In the genomic region with DNA sequence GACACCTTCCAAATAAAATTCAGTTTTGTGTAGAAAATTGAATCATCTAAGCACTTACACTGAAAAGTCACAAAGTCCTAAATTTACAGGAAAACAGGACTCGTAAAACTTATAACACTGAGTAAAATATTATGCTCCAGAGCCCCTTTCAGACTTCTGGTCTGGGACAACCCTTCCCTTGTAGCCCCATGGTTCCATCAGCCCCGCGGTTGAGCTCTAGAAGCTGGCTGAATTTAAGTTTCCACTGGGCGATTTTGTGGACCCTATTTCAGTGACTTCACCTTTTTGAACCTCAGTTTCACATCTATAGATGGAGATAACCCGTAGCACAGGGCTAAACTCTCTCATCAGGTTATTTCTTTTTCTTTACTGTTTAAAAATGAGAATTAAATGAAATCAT, we compare ENCODE assay signal across 11 cellular contexts.
DNase-seq lines count a peak whose midpoint lies in the region; ATAC-seq and TF ChIP-seq lines count a peak whose summit lies in the region.
"Had no signal": no experiment of that assay in that cellular context is flagged by ENCODE, and none has a peak within 500 bp of the region (broad histone marks: within the 10 kb centered on the region; RNA-seq: fewer than 3 reads in every experiment).

No MANE protein-coding gene starts in this region.

- H3K9me3 Mint-ChIP-seq in CD4-positive, CD25-positive, alpha-beta regulatory T cell, result peaks cover 0 to 3% (median 0%) of the 10 kb centered on the region in 7 donors
- no peaks in the 10 kb centered on the region for H3K9me3 Mint-ChIP-seq in activated T-helper 1 cell treated with anti-CD3 and anti-CD28 coated beads, Interleukin-12 subunit alpha, Interleukin-12 subunit beta, Interleukin-2, Interleukin-4 antibody, amounts not matched to agents 30 ng/mL and 10 ng/mL and 1 ng/mL, durations not matched to agents 14 hours and 24 hours and 36 hours
- H3K9me3 Mint-ChIP-seq in naive B cell, result no peaks in the 10 kb centered on the region
- H3K9me3 Mint-ChIP-seq: activated B cell treated with CpG ODN at 0.5 μM for 24 hours had no signal

- H3K79me2 ChIP-seq in DND-41 (ENCODE audit: insufficient read depth, low read length), result no peaks in the 10 kb centered on the region

- H3K9me3 ChIP-seq in CD4-positive, CD25-positive, alpha-beta regulatory T cell (ENCODE audit: control insufficient read depth in 2 of 2, low read length in 2 of 2), result no peaks in the 10 kb centered on the region
- H3K9me3 ChIP-seq in DND-41 (ENCODE audit: insufficient read depth, low read length, severe bottlenecking), result no peaks in the 10 kb centered on the region
- no peaks in the 10 kb centered on the region for H3K9me3 ChIP-seq in testis
- H3K9me3 ChIP-seq: pancreas, uterus had no signal

- peak overlapping the region; percentile 26 for H3K9ac ChIP-seq in DND-41 (ENCODE audit: low read depth, low read length)

- H3K4me1 ChIP-seq in CD4-positive, CD25-positive, alpha-beta regulatory T cell (ENCODE audit: control insufficient read depth, insufficient read depth, low read length, poor library complexity, severe bottlenecking), result peaks cover 39% of the 10 kb centered on the region
- H3K4me1 ChIP-seq in DND-41 (ENCODE audit: insufficient read depth, low read length) (peaks cover 35% of the 10 kb centered on the region), testis (no peaks in the 10 kb centered on the region)
- H3K4me1 ChIP-seq: pancreas, uterus had no signal

- peak overlapping the region; percentile 58 for H3K4me2 ChIP-seq in DND-41 (ENCODE audit: insufficient read depth, low read length)

- ATAC-seq in CD4-positive, CD25-positive, alpha-beta regulatory T cell (ENCODE audit: low read depth in 2 of 2), result no peak
- no peak for ATAC-seq in DND-41 (ENCODE audit: insufficient read depth, low read depth)
- no peak for ATAC-seq in naive B cell (ENCODE audit: low read depth in 2 of 2)
- ATAC-seq in GM18873 (IDR thresholded peaks at IDR 0.05; ENCODE audit: low FRiP score, unreplicated experiment), result no peak

- H3K27ac Mint-ChIP-seq in CD4-positive, CD25-positive, alpha-beta regulatory T cell, result peak overlapping the region; percentile 90 to 100 (median 92)
- H3K27ac Mint-ChIP-seq in activated T-helper 1 cell treated with anti-CD3 and anti-CD28 coated beads, Interleukin-12 subunit alpha, Interleukin-12 subunit beta, Interleukin-2, Interleukin-4 antibody, amounts not matched to agents 30 ng/mL and 10 ng/mL and 1 ng/mL, durations not matched to agents 14 hours and 24 hours and 36 hours, result peak overlapping the region; percentile 95
- H3K27ac Mint-ChIP-seq in naive B cell, result peak overlapping the region in 5 of 6 donors; percentile 11 to 98 (median 96)

- no peak for TF ChIP-seq POLR2A in testis (IDR thresholded peaks at IDR 0.05)

- peaks cover 11 to 47% (median 38%) of the 10 kb centered on the region in 4 donors for H3K4me1 Mint-ChIP-seq in CD4-positive, CD25-positive, alpha-beta regulatory T cell
- peaks cover 76% of the 10 kb centered on the region for H3K4me1 Mint-ChIP-seq in activated T-helper 1 cell treated with anti-CD3 and anti-CD28 coated beads, Interleukin-12 subunit alpha, Interleukin-12 subunit beta, Interleukin-2, Interleukin-4 antibody, amounts not matched to agents 30 ng/mL and 10 ng/mL and 1 ng/mL, durations not matched to agents 14 hours and 24 hours and 36 hours (ENCODE audit: low read depth)
- H3K4me1 Mint-ChIP-seq in naive B cell, result peaks cover 18 to 29% (median 29%) of the 10 kb centered on the region in 3 donors

- H3K36me3 ChIP-seq in CD4-positive, CD25-positive, alpha-beta regulatory T cell (ENCODE audit: control insufficient read depth, insufficient read depth, low read length), result no peaks in the 10 kb centered on the region
- H3K36me3 ChIP-seq in DND-41 (ENCODE audit: insufficient read depth, low read length) (no peaks in the 10 kb centered on the region), testis (ENCODE audit: low read depth, missing control alignments) (no peaks in the 10 kb centered on the region)
- H3K36me3 ChIP-seq: pancreas, uterus had no signal

- H3K27ac ChIP-seq in CD4-positive, CD25-positive, alpha-beta regulatory T cell (ENCODE audit: insufficient read depth, low read length, poor library complexity, severe bottlenecking), result peak overlapping the region; percentile 38
- H3K27ac ChIP-seq in DND-41 (ENCODE audit: low read length) (peak overlapping the region; percentile 65), testis (no peak overlapping the region)
- H3K27ac ChIP-seq: C4-2B, pancreas, uterus had no signal

- H4K20me1 ChIP-seq in DND-41 (ENCODE audit: insufficient read depth, low read length), result no peaks in the 10 kb centered on the region

- no peaks in the 10 kb centered on the region for H3K27me3 ChIP-seq in CD4-positive, CD25-positive, alpha-beta regulatory T cell (ENCODE audit: control insufficient read depth, insufficient read depth, low read length)
- no peaks in the 10 kb centered on the region for H3K27me3 ChIP-seq in DND-41 (ENCODE audit: insufficient read depth, low read length, poor library complexity)
- H3K27me3 ChIP-seq in testis, result no peaks in the 10 kb centered on the region
- H3K27me3 ChIP-seq: pancreas, uterus had no signal

- H3K4me3 ChIP-seq in CD4-positive, CD25-positive, alpha-beta regulatory T cell (ENCODE audit: low read depth, low read length), result peak overlapping the region; percentile 69
- H3K4me3 ChIP-seq in DND-41 (ENCODE audit: low read depth in 1 of 2, low read length in 2 of 2) (no peak overlapping the region), testis (no peak overlapping the region)
- H3K4me3 ChIP-seq: pancreas had no signal

- no peak for TF ChIP-seq CTCF in DND-41 (IDR thresholded peaks at IDR 0.05; ENCODE audit: borderline replicate concordance, extremely low read depth, low read length, poor library complexity, severe bottlenecking)
- no peak for TF ChIP-seq CTCF in testis (IDR thresholded peaks at IDR 0.05)

- intact Hi-C loops in activated T-helper 1 cell treated with anti-CD3 and anti-CD28 coated beads, Interleukin-12 subunit alpha, Interleukin-12 subunit beta, Interleukin-2, Interleukin-4 antibody, amounts not matched to agents 30 ng/mL and 10 ng/mL and 1 ng/mL, durations not matched to agents 14 hours and 24 hours and 36 hours (cut with micrococcal nuclease), result no loop called here
- intact Hi-C loops in testis (cut with DNase I; ENCODE audit: low total_unique reads), result no loop called here

- peaks cover 7% of the 10 kb centered on the region for H3K36me3 Mint-ChIP-seq in CD4-positive, CD25-positive, alpha-beta regulatory T cell
- peaks cover 4% of the 10 kb centered on the region for H3K36me3 Mint-ChIP-seq in activated T-helper 1 cell treated with anti-CD3 and anti-CD28 coated beads, Interleukin-12 subunit alpha, Interleukin-12 subunit beta, Interleukin-2, Interleukin-4 antibody, amounts not matched to agents 30 ng/mL and 10 ng/mL and 1 ng/mL, durations not matched to agents 14 hours and 24 hours and 36 hours (ENCODE audit: low read depth)
- peaks cover 0 to 7% of the 10 kb centered on the region in 2 donors for H3K36me3 Mint-ChIP-seq in naive B cell

- 60 to 75% methylated on average over 5 of the region's 5 CpGs for WGBS in testis, 2 donors

- 0 out of 2 replicates have a peak overlapping the region, but pooled peaks have one; percentile 48 for H2AFZ ChIP-seq in DND-41 (ENCODE audit: low read depth, low read length)

- peak overlapping the region in 3 of 4 donors; percentile 86 to 88 (median 86) for H3K4me3 Mint-ChIP-seq in CD4-positive, CD25-positive, alpha-beta regulatory T cell
- H3K4me3 Mint-ChIP-seq in activated T-helper 1 cell treated with anti-CD3 and anti-CD28 coated beads, Interleukin-12 subunit alpha, Interleukin-12 subunit beta, Interleukin-2, Interleukin-4 antibody, amounts not matched to agents 30 ng/mL and 10 ng/mL and 1 ng/mL, durations not matched to agents 14 hours and 24 hours and 36 hours, result no peak overlapping the region
- H3K4me3 Mint-ChIP-seq in naive B cell, result peak overlapping the region in 4 of 8 donors; percentile 60 to 85 (median 80)

- H3K27me3 Mint-ChIP-seq in CD4-positive, CD25-positive, alpha-beta regulatory T cell, result peaks cover 15% of the 10 kb centered on the region
- H3K27me3 Mint-ChIP-seq in activated T-helper 1 cell treated with anti-CD3 and anti-CD28 coated beads, Interleukin-12 subunit alpha, Interleukin-12 subunit beta, Interleukin-2, Interleukin-4 antibody, amounts not matched to agents 30 ng/mL and 10 ng/mL and 1 ng/mL, durations not matched to agents 14 hours and 24 hours and 36 hours (ENCODE audit: insufficient read depth), result no peaks in the 10 kb centered on the region
- H3K27me3 Mint-ChIP-seq in naive B cell, result peaks cover 0 to 5% (median 0%) of the 10 kb centered on the region in 3 donors
- H3K27me3 Mint-ChIP-seq: activated B cell treated with CpG ODN at 0.5 μM for 24 hours had no signal

- no peak for DNase-seq in CD4-positive, CD25-positive, alpha-beta regulatory T cell
- no peak for DNase-seq in DND-41
- no peak for DNase-seq in activated T-helper 1 cell treated with anti-CD3 and anti-CD28 coated beads, Interleukin-12 subunit alpha, Interleukin-12 subunit beta, Interleukin-2, Interleukin-4 antibody, amounts not matched to agents 30 ng/mL and 10 ng/mL and 1 ng/mL, durations not matched to agents 14 hours and 24 hours and 36 hours (ENCODE audit: low spot score)
- no peak for DNase-seq in naive B cell
- no peak for DNase-seq in NCI-H2171 (lab: John Stamatoyannopoulos, UW)
- DNase-seq in testis, result no peak
- DNase-seq: activated B cell treated with CpG ODN at 0.5 μM for 24 hours had no signal

Comparison
In these comparisons a context has a peak if more than half of its experiments do, and no peak if none do; other contexts are left out.
1. H3K27ac ChIP-seq: peak in CD4-positive, CD25-positive, alpha-beta regulatory T cell (single experiment) and DND-41 (single experiment); none in testis (0 of 2).
2. Peak in every context shown above with its lines, with median percentiles within 50 percentile points of each other: H3K27ac Mint-ChIP-seq.